ENCODE assay signal across 8 cellular contexts in genomic region chr5:83474986-83475385, GRCh38. TPM values are rescaled to one million over a fixed set of nuclear protein-coding genes. Genes with fewer than 3 reads are reported as not detected.
DNase-seq lines count a peak whose midpoint lies in the region; ATAC-seq, FAIRE-seq and TF ChIP-seq lines count a peak whose summit lies in the region.

No MANE protein-coding gene starts in this region.

- WGBS in smooth muscle cell (ENCODE audit: low lambda C conversion rate): 4% methylated on average over 8 of the region's 8 CpGs
- 39 to 47% methylated on average over 8 of the region's 8 CpGs for WGBS in pancreas, 2 donors

- no peaks in the 10 kb centered on the region for H3K9me3 Mint-ChIP-seq in activated CD4-positive, alpha-beta memory T cell treated with anti-CD3 and anti-CD28 coated beads, Interleukin-2, amount 10 ng/mL, durations not matched to agents 7 days and 5 days

- H3K27me3 ChIP-seq in smooth muscle cell (ENCODE audit: low read depth): no peaks in the 10 kb centered on the region
- H3K27me3 ChIP-seq in pancreas: peaks cover 0 to 25% (median 0%) of the 10 kb centered on the region in 4 donors

- intact Hi-C loops in pancreas (cut with DNase I): no loop called here

- FAIRE-seq in pancreas (lab: Jason Lieb, UNC): no peak

- ATAC-seq in pancreas: no peak
- no peak for ATAC-seq in HG03039 (IDR thresholded peaks at IDR 0.05; ENCODE audit: unreplicated experiment)

- CTCF ChIA-PET in HEK293 (lab: Yijun Ruan, JAX): interaction anchor here (0.7 kb wide), 1 partner anchor 1034 kb away, joined by 3 read pairs; no protein-coding TSS in a partner anchor
- CTCF ChIA-PET in activated CD4-positive, alpha-beta memory T cell treated with anti-CD3 and anti-CD28 coated beads, Interleukin-2, amount 10 ng/mL, durations not matched to agents 7 days and 5 days (lab: Charles Lee): interaction anchor here (1.9 kb wide), 1 partner anchor 10 kb away, joined by 4 read pairs; no protein-coding TSS in a partner anchor

- H3K4me1 ChIP-seq in HEK293 (ENCODE audit: control insufficient read depth, insufficient read depth, low read length) (peaks cover 5% of the 10 kb centered on the region), smooth muscle cell (ENCODE audit: low read depth) (peaks cover 35% of the 10 kb centered on the region), pancreas (peaks cover 0 to 11% (median 7%) of the 10 kb centered on the region in 3 donors)

- H3K27me3 Mint-ChIP-seq in activated CD4-positive, alpha-beta memory T cell treated with anti-CD3 and anti-CD28 coated beads, Interleukin-2, amount 10 ng/mL, durations not matched to agents 7 days and 5 days: peaks cover 77% of the 10 kb centered on the region

- H3K36me3 ChIP-seq in HEK293 (ENCODE audit: control insufficient read depth in 2 of 2, insufficient read depth in 1 of 2, low read length in 2 of 2): no peaks in the 10 kb centered on the region; a peak in 1 of 3 replicates
- no peaks in the 10 kb centered on the region for H3K36me3 ChIP-seq in smooth muscle cell (ENCODE audit: low read depth)
- H3K36me3 ChIP-seq in pancreas: no peaks in the 10 kb centered on the region

- no peaks in the 10 kb centered on the region for H3K36me3 Mint-ChIP-seq in activated CD4-positive, alpha-beta memory T cell treated with anti-CD3 and anti-CD28 coated beads, Interleukin-2, amount 10 ng/mL, durations not matched to agents 7 days and 5 days (ENCODE audit: low read depth)

- H3K4me3 ChIP-seq in HEK293 (ENCODE audit: low read depth, low read length) (peak overlapping the region; percentile 50), iPS-11a (ENCODE audit: low read depth, low read length) (peak overlapping the region; percentile 44), smooth muscle cell (peak overlapping the region; percentile 75), pancreas (peak overlapping the region in 1 of 4 donors; percentile 53)

- TF ChIP-seq CTCF in HEK293 (tag by site-specific recombination; IDR thresholded peaks at IDR 0.05) (no peak), smooth muscle cell (IDR thresholded peaks at IDR 0.05; ENCODE audit: borderline replicate concordance, insufficient read depth, poor library complexity, severe bottlenecking) (no peak), pancreas (IDR thresholded peaks at IDR 0.05) (no peak)

- H3K4me3 Mint-ChIP-seq in activated CD4-positive, alpha-beta memory T cell treated with anti-CD3 and anti-CD28 coated beads, Interleukin-2, amount 10 ng/mL, durations not matched to agents 7 days and 5 days: peak overlapping the region; percentile 33

- peak overlapping the region; percentile 99 for H3K4me2 ChIP-seq in smooth muscle cell

- peaks cover 83% of the 10 kb centered on the region for H4K20me1 ChIP-seq in smooth muscle cell (ENCODE audit: low read depth)

- POLR2A ChIA-PET in HEK293 (lab: Yijun Ruan, JAX): no interaction called here
- POLR2A ChIA-PET in activated CD4-positive, alpha-beta memory T cell treated with anti-CD3 and anti-CD28 coated beads, Interleukin-2, amount 10 ng/mL, durations not matched to agents 7 days and 5 days (lab: Charles Lee): no interaction called here

- peak overlapping the region; percentile 90 for H3K9ac ChIP-seq in smooth muscle cell (ENCODE audit: low read depth)

- DNase-seq in activated CD4-positive, alpha-beta memory T cell treated with anti-CD3 and anti-CD28 coated beads, Interleukin-2, amount 10 ng/mL, durations not matched to agents 7 days and 5 days: no peak
- DNase-seq in smooth muscle cell (lab: John Stamatoyannopoulos, UW; ENCODE audit: unreplicated experiment): no peak
- no peak for DNase-seq in pancreas
- DNase-seq in NAMALWA (ENCODE audit: low spot score): no peak
- DNase-seq in NCI-H2029 (lab: John Stamatoyannopoulos, UW): no peak

- H3K79me2 ChIP-seq in smooth muscle cell (ENCODE audit: low read depth): peaks cover 89% of the 10 kb centered on the region

- H3K9me3 ChIP-seq in HEK293 (ENCODE audit: control insufficient read depth, insufficient read depth, low read depth, low read length) (no peaks in the 10 kb centered on the region), smooth muscle cell (replicated peaks; ENCODE audit: low read depth) (no peaks in the 10 kb centered on the region), pancreas (no peaks in the 10 kb centered on the region)

- no peak overlapping the region for H2AFZ ChIP-seq in smooth muscle cell (ENCODE audit: low read depth)

- H3K27ac ChIP-seq in HEK293 (ENCODE audit: extremely low read depth, low read depth, low read length): peak overlapping the region; percentile 96
- H3K27ac ChIP-seq in smooth muscle cell (ENCODE audit: low read depth): peak overlapping the region; percentile 91
- H3K27ac ChIP-seq in pancreas: peak overlapping the region in 2 of 4 donors; percentile 2 to 25

- H3F3A ChIP-seq in smooth muscle cell (ENCODE audit: low read depth): peaks cover 36% of the 10 kb centered on the region

- no peak overlapping the region for H3K27ac Mint-ChIP-seq in activated CD4-positive, alpha-beta memory T cell treated with anti-CD3 and anti-CD28 coated beads, Interleukin-2, amount 10 ng/mL, durations not matched to agents 7 days and 5 days

- H3K4me1 Mint-ChIP-seq in activated CD4-positive, alpha-beta memory T cell treated with anti-CD3 and anti-CD28 coated beads, Interleukin-2, amount 10 ng/mL, durations not matched to agents 7 days and 5 days: peaks cover 37% of the 10 kb centered on the region

TF ChIP-seq in HEK293, 187 proteins besides CTCF, POLR2A, EP300 and RAD21:
- no peak for TF ChIP-seq TSHZ1 (tag by site-specific recombination; IDR thresholded peaks at IDR 0.05; ENCODE audit: borderline replicate concordance)

RNA-seq across cellular contexts. Expression of gene VCAN, which starts 3.4 kb away (rescaled TPM):
- total RNA-seq in activated CD4-positive, alpha-beta memory T cell treated with anti-CD3 and anti-CD28 coated beads, Interleukin-2, amount 10 ng/mL, durations not matched to agents 7 days and 5 days: under 1 TPM; 0.08 to 0.20 TPM
- total RNA-seq in smooth muscle cell (2,724 and 3,065 TPM in 2 replicates), pancreas (10 to 100 TPM in 3 of 6 donors, 1 to 10 TPM in 3; 1.0 to 69.4 (median 7.4) TPM)
- polyA plus RNA-seq in smooth muscle cell (551 and 702 TPM in 2 replicates), pancreas (1 to 10 TPM in 1 of 2 donors, under 1 TPM in 1; 0.84 to 1.4 TPM)

Comparison
In these comparisons a context has a peak if more than half of its experiments do, and no peak if none do; other contexts are left out.
1. RNA of gene VCAN, which starts 3.4 kb away (total RNA-seq): 2,724 to 3,065 TPM in smooth muscle cell; 1.0 to 69.4 TPM in pancreas and 0.08 to 0.20 TPM in activated CD4-positive, alpha-beta memory T cell treated with anti-CD3 and anti-CD28 coated beads, Interleukin-2, amount 10 ng/mL, durations not matched to agents 7 days and 5 days; every median in the first group is over 10 times any median in the second.